8 cellular contexts compared by ENCODE assay signal in genomic region chr2:47689118-47689517, GRCh38.
DNase-seq lines count a peak whose midpoint lies in the region; ATAC-seq, FAIRE-seq and TF ChIP-seq lines count a peak whose summit lies in the region.
"Not testable (repeated sequence)": the region's sequence is repeated elsewhere in the genome, so short reads cannot be mapped to it uniquely, and the experiment has no call there.

No MANE protein-coding gene starts in this region.

- not testable (repeated sequence) for H3K23ac ChIP-seq in trophoblast cell (ENCODE audit: low read length)

- peak; percentile 47 for FAIRE-seq in GM12878 (lab: Jason Lieb, UNC)

- not testable (repeated sequence) for H3K79me2 ChIP-seq in Karpas-422 (ENCODE audit: low read length); GM12878 (ENCODE audit: control insufficient read depth, insufficient read depth, low read length); trophoblast cell (ENCODE audit: control insufficient read depth, insufficient read depth, low read length, poor library complexity)

- H2AK5ac ChIP-seq in trophoblast cell (ENCODE audit: low read length), result not testable (repeated sequence)

- RAD21 ChIA-PET in GM12878 (lab: Charles Lee; ENCODE audit: unreplicated experiment), result not testable (repeated sequence)

- not testable (repeated sequence) for H3K14ac ChIP-seq in trophoblast cell (ENCODE audit: low read length)

- not testable (repeated sequence) for BruUV-seq in GM12878 (replicated peaks; lab: Mats Ljungman, UMichigan)

- H4K8ac ChIP-seq in trophoblast cell (ENCODE audit: low read depth, low read length), result not testable (repeated sequence)

- H2BK5ac ChIP-seq in trophoblast cell (ENCODE audit: low read depth, low read length, poor library complexity), result peak overlapping the region; percentile 71

- not testable (repeated sequence) for H3K36me3 ChIP-seq in Karpas-422 (ENCODE audit: insufficient read depth, low read length); GM12878 (ENCODE audit: control insufficient read depth in 2 of 2, insufficient read depth in 2 of 2, low read length in 1 of 2); trophoblast cell (ENCODE audit: control insufficient read depth in 1 of 2, insufficient read depth in 2 of 2, low read length in 2 of 2)

- CTCF ChIA-PET in GM12878 (lab: Yijun Ruan, JAX), result interaction anchor here (2.1 kb wide), 1 partner anchor 78 kb away, joined by 9 read pairs; no protein-coding TSS in a partner anchor

- intact Hi-C loops in GM12878 (cut with micrococcal nuclease; ENCODE audit: unreplicated experiment), result not testable (repeated sequence)

- not testable (repeated sequence) for TF ChIP-seq RAD21 in GM12878 (IDR thresholded peaks at IDR 0.05; ENCODE audit: insufficient read depth, low read depth, low read length)

- H3K9me2 ChIP-seq in Karpas-422 (replicated peaks; ENCODE audit: insufficient read depth, low read length), result not testable (repeated sequence)

- POLR2A ChIA-PET in GM12878 (lab: Charles Lee), result not testable (repeated sequence)

- 0% methylated on average over 4 of the region's 4 CpGs for WGBS in GM12878 (ENCODE audit: insufficient coverage, insufficient replicate concordance, low lambda C conversion rate, missing lambda C conversion rate)
- WGBS in trophoblast cell (ENCODE audit: extremely low coverage, insufficient coverage, insufficient read length), result no CpG with 5 or more reads among the region's 4 CpGs

- H3K4me1 ChIP-seq in Karpas-422 (ENCODE audit: low read length) (peaks cover 49% of the 10 kb centered on the region), GM12878 (ENCODE audit: control insufficient read depth, insufficient read depth, low read length) (peaks cover 17% of the 10 kb centered on the region)
- not testable (repeated sequence) for H3K4me1 ChIP-seq in trophoblast cell (ENCODE audit: control insufficient read depth in 1 of 2, insufficient read depth in 2 of 2, low read length in 2 of 2)

- H3K4ac ChIP-seq in trophoblast cell (ENCODE audit: low read depth, low read length), result not testable (repeated sequence)

- H3K27me3 ChIP-seq in Karpas-422 (ENCODE audit: low read length); GM12878 (replicated peaks in 1 of 2; ENCODE audit: control insufficient read depth in 2 of 2, insufficient read depth in 2 of 2, low read length in 1 of 2); trophoblast cell (ENCODE audit: insufficient read depth, low read length): not testable (repeated sequence)

- SMC1A ChIA-PET in GM12878 (lab: Charles Lee; ENCODE audit: uncharacterized antibody, unreplicated experiment), result not testable (repeated sequence)

- H4K91ac ChIP-seq in trophoblast cell (ENCODE audit: low read depth, low read length), result peak overlapping the region; percentile 50

- not testable (repeated sequence) for H3K4me3 ChIP-seq in GM12864 (ENCODE audit: low read depth, low read length); Karpas-422 (ENCODE audit: low read length); GM12878; trophoblast cell (ENCODE audit: low read depth, low read length)

- peak overlapping the region; percentile 92 for H3K27ac ChIP-seq in Karpas-422 (ENCODE audit: low read length)
- H3K27ac ChIP-seq in GM12878 (ENCODE audit: control insufficient read depth, insufficient read depth), result peak overlapping the region; percentile 51
- peak overlapping the region; percentile 53 for H3K27ac ChIP-seq in trophoblast cell (ENCODE audit: low read depth, low read length)

- H3K9ac ChIP-seq in Karpas-422 (ENCODE audit: low read length), result 0 out of 2 replicates have a peak overlapping the region, but pooled peaks have one; percentile 8
- H3K9ac ChIP-seq in GM12878 (ENCODE audit: control insufficient read depth, insufficient read depth, low read length); trophoblast cell (ENCODE audit: low read length): not testable (repeated sequence)

- H4K12ac ChIP-seq in trophoblast cell (ENCODE audit: low read depth, low read length), result not testable (repeated sequence)

- not testable (repeated sequence) for TF ChIP-seq POLR2A in GM12878 (IDR thresholded peaks at IDR 0.05; ENCODE audit: low read depth, low read length)

- H3K4me2 ChIP-seq in Karpas-422 (ENCODE audit: low read depth, low read length, poor library complexity, severe bottlenecking) (peak overlapping the region; percentile 18), GM12878 (ENCODE audit: control insufficient read depth, insufficient read depth) (peak overlapping the region; percentile 51; the same call in 1 of the 2 replicates)
- H3K4me2 ChIP-seq in trophoblast cell (ENCODE audit: low read length), result not testable (repeated sequence)

- not testable (repeated sequence) for H3K9me3 ChIP-seq in Karpas-422 (ENCODE audit: low read length); trophoblast cell (ENCODE audit: insufficient read depth, low read depth, low read length)
- peaks cover 10% of the 10 kb centered on the region; the same call in 2 of the 3 replicates for H3K9me3 ChIP-seq in GM12878 (replicated peaks; ENCODE audit: control insufficient read depth, insufficient read depth, low read length)

- not testable (repeated sequence) for H2BK120ac ChIP-seq in trophoblast cell (ENCODE audit: insufficient read depth, low read length, poor library complexity)

- in situ Hi-C loops in GM12878 (cut with MboI), result not testable (repeated sequence)

- peak; percentile 63 for DNase-seq in GM12864 (ENCODE audit: low read depth)
- DNase-seq in Karpas-422, trophoblast cell: not testable (repeated sequence)
- DNase-seq in GM12878 (ENCODE audit: low read depth, low spot score), result peak; percentile 34

- H2AFZ ChIP-seq in Karpas-422 (ENCODE audit: low read length), result peak overlapping the region; percentile 10; the same call in 1 of the 2 replicates
- H2AFZ ChIP-seq in GM12878 (ENCODE audit: control insufficient read depth, low read depth, low read length), result peak overlapping the region; percentile 33
- not testable (repeated sequence) for H2AFZ ChIP-seq in trophoblast cell (ENCODE audit: insufficient read depth, low read length, poor library complexity)

- not testable (repeated sequence) for H2BK12ac ChIP-seq in trophoblast cell (ENCODE audit: low read length)

- not testable (repeated sequence) for H4K20me1 ChIP-seq in Karpas-422 (ENCODE audit: insufficient read depth, low read depth, low read length); GM12878 (ENCODE audit: control insufficient read depth, insufficient read depth)

- H3K18ac ChIP-seq in trophoblast cell (ENCODE audit: low read length), result not testable (repeated sequence)

- ATAC-seq in GM19023 (IDR thresholded peaks at IDR 0.05; ENCODE audit: unreplicated experiment), result peak; percentile 77
- peak; percentile 81 for ATAC-seq in GM21576 (IDR thresholded peaks at IDR 0.05; ENCODE audit: unreplicated experiment)
- peak; percentile 72 for ATAC-seq in HG02798 (IDR thresholded peaks at IDR 0.05; ENCODE audit: poor library complexity, unreplicated experiment)
- ATAC-seq in HG03139 (IDR thresholded peaks at IDR 0.05; ENCODE audit: unreplicated experiment), result peak; percentile 70
- ATAC-seq in GM12878, result peak; percentile 86

- not testable (repeated sequence) for H3K79me1 ChIP-seq in trophoblast cell (ENCODE audit: low read length)

- TF ChIP-seq EP300 in GM12878 (IDR thresholded peaks at IDR 0.05; ENCODE audit: borderline replicate concordance in 1 of 2, control insufficient read depth in 1 of 2, low read depth in 2 of 2, low read length in 2 of 2), result not testable (repeated sequence)

- TF ChIP-seq CTCF in GM12864 (IDR thresholded peaks at IDR 0.05; ENCODE audit: low read depth, low read length, missing control alignments); GM12878 (IDR thresholded peaks at IDR 0.05 in 2 of 3, conservative IDR thresholded peaks at IDR 0.05 in 1 of 3; ENCODE audit: control insufficient read depth in 2 of 3, extremely low read depth in 1 of 3, insufficient read depth in 1 of 3, low read depth in 3 of 3, low read length in 3 of 3): not testable (repeated sequence)

TF ChIP-seq in GM12878, 131 proteins besides CTCF, POLR2A, EP300 and RAD21:
- TF ChIP-seq EED (IDR thresholded peaks at IDR 0.05; ENCODE audit: low read depth) (peak; percentile 7; the same call in 1 of the 2 replicates), SRF (IDR thresholded peaks at IDR 0.05; ENCODE audit: low read depth in 2 of 2, low read length in 2 of 2) (peak in 1 of 2 experiments; percentile 80; a peak in 2 of 4 replicates), RUNX3 (IDR thresholded peaks at IDR 0.05; ENCODE audit: low read length) (peak; percentile 19; the same call in 1 of the 2 replicates), FOXM1 (IDR thresholded peaks at IDR 0.05; ENCODE audit: low read depth, low read length) (peak; percentile 27; the same call in 1 of the 2 replicates), EGR1 (IDR thresholded peaks at IDR 0.05; ENCODE audit: borderline replicate concordance in 1 of 2, low read depth in 2 of 2, low read length in 2 of 2) (peak in 1 of 2 experiments; percentile 33; a peak in 1 of 3 replicates)
